ENCODE assay signal across 15 cellular contexts in the genomic region with DNA sequence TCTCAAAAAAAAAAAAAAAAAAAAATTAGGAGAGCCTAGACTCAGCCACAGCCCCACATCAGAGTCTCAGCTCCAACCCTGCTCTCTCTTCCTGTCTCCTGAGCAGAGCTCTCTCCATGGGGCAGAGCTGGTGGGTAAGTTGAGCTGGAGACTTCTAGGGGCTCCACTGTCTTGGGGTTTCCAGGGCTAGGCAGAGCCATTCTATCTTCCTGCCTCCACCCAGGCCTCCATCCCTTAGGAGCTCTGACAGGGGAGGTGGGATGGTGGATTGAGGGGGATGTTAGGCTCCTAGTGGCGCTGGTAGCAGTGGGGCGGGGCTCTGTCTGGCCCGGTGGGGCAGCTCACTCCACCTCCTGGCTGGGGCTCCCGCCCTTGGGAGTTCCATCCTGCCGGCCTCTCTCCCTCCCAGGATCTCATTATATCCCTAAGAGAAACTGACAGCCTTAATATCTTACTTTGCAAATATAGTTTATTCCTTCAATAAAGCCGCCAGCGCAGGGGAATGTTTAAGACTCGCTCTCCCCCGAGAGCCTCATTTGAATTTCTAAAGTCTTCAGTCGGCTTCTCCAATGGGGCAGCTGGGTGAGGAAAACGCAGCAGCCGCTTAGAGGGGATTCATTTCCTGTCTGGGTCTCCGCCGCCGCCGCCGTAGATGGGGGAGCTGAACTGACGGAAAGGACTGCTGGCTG. TPM values are rescaled to one million over a fixed set of nuclear protein-coding genes. Genes with fewer than 3 reads are reported as not detected.
DNase-seq lines count a peak whose midpoint lies in the region; ATAC-seq and TF ChIP-seq lines count a peak whose summit lies in the region.
"Had no signal": no experiment of that assay in that cellular context is flagged by ENCODE, and none has a peak within 500 bp of the region (broad histone marks: within the 10 kb centered on the region; RNA-seq: fewer than 3 reads in every experiment).

No MANE protein-coding gene starts in this region.

- H3K9me3 ChIP-seq in A673 (ENCODE audit: low read depth, low read length, poor library complexity, severe bottlenecking), result no peaks in the 10 kb centered on the region
- no peaks in the 10 kb centered on the region for H3K9me3 ChIP-seq in HUES6 (ENCODE audit: control insufficient read depth, insufficient read depth, low read depth, low read length)
- H3K9me3 ChIP-seq in mesodermal cell (ENCODE audit: control insufficient read depth, low read length), result no peaks in the 10 kb centered on the region
- no peaks in the 10 kb centered on the region for H3K9me3 ChIP-seq in gastroesophageal sphincter
- H3K9me3 ChIP-seq: HAP-1 had no signal

- H3K36me3 ChIP-seq in A673 (ENCODE audit: insufficient read depth, low read length, poor library complexity, severe bottlenecking), result no peaks in the 10 kb centered on the region
- no peaks in the 10 kb centered on the region for H3K36me3 ChIP-seq in HUES6 (ENCODE audit: control insufficient read depth, insufficient read depth, low read length)
- no peaks in the 10 kb centered on the region for H3K36me3 ChIP-seq in mesodermal cell (ENCODE audit: control insufficient read depth, insufficient read depth, low read length)
- H3K36me3 ChIP-seq in gastroesophageal sphincter, result no peaks in the 10 kb centered on the region
- H3K36me3 ChIP-seq: HAP-1 had no signal

- H3K9me3 Mint-ChIP-seq in brain, result peaks cover 0 to 2% (median 0%) of the 10 kb centered on the region in 5 experiments

- 5 to 6% methylated on average over 10 to 16 of the region's 18 CpGs for WGBS in mesodermal cell (ENCODE audit: insufficient coverage in 2 of 2), 2 experiments
- WGBS in gastroesophageal sphincter (ENCODE audit: low coverage in 1 of 2), 2 donors, result 6 to 17% methylated on average over 6 to 7 of the region's 18 CpGs

- CTCF ChIA-PET in A673 (lab: Charles Lee), result interaction anchor here (0.6 kb wide), 1 partner anchor 49 kb away, joined by 7 read pairs; no protein-coding TSS in a partner anchor

- H3K4me3 ChIP-seq in A673 (ENCODE audit: low read depth, low read length, poor library complexity, severe bottlenecking), result peak overlapping the region; percentile 19
- peak overlapping the region; percentile 41 for H3K4me3 ChIP-seq in HUES6 (ENCODE audit: low read depth, low read length)
- peak overlapping the region; percentile 9 for H3K4me3 ChIP-seq in mesodermal cell (ENCODE audit: extremely low read depth, insufficient read depth, low read length, poor library complexity, severe bottlenecking)
- H3K4me3 ChIP-seq in gastroesophageal sphincter, result peak overlapping the region in 1 of 2 donors; percentile 10
- H3K4me3 ChIP-seq: HAP-1 had no signal

- BruUV-seq in A673 (replicated peaks; lab: Mats Ljungman, UMichigan), result no TSS peak

- peak overlapping the region in 4 of 5 experiments; percentile 17 to 97 (median 88) for H3K27ac Mint-ChIP-seq in brain

- DNase-seq in A673 (ENCODE audit: low spot score), result peak; percentile 60
- DNase-seq in SKM-1 (lab: John Stamatoyannopoulos, UW; ENCODE audit: unreplicated experiment), result no peak
- DNase-seq: activated CD4-positive, alpha-beta T cell treated with anti-CD3 and anti-CD28 coated beads, Interleukin-2, amount 50 U/mL, for 48 hours; amygdala; NCI-H524; stimulated activated CD4-positive, alpha-beta T cell treated with anti-CD3 and anti-CD28 coated beads, Interleukin-15, amount 100 ng/mL, for 24 hours; SW 1271 had no signal

- ATAC-seq in gastroesophageal sphincter (no peak), GM21786 (IDR thresholded peaks at IDR 0.05; ENCODE audit: unreplicated experiment) (no peak), HG02759 (IDR thresholded peaks at IDR 0.05; ENCODE audit: unreplicated experiment) (no peak)

- TF ChIP-seq POLR2A in gastroesophageal sphincter (IDR thresholded peaks at IDR 0.05), result no peak

- H3K4me1 Mint-ChIP-seq in brain, result peaks cover 53% of the 10 kb centered on the region

- POLR2A ChIA-PET in A673 (lab: Charles Lee; ENCODE audit: low non-redundant PET), result no interaction called here

- H3K4me1 ChIP-seq in A673 (ENCODE audit: insufficient read depth, low read length, poor library complexity, severe bottlenecking) (peaks cover 27% of the 10 kb centered on the region), HUES6 (ENCODE audit: control insufficient read depth, insufficient read depth, low read length) (peaks cover 23% of the 10 kb centered on the region), mesodermal cell (ENCODE audit: control insufficient read depth, insufficient read depth, low read length, poor library complexity, severe bottlenecking) (peaks cover 8% of the 10 kb centered on the region), gastroesophageal sphincter (peaks cover 0 to 13% (median 4%) of the 10 kb centered on the region in 3 donors)
- H3K4me1 ChIP-seq: HAP-1 had no signal

- no peak overlapping the region for H3K9ac ChIP-seq in HUES6 (ENCODE audit: low read length)

- peak overlapping the region in 4 of 5 experiments; percentile 55 to 67 (median 66) for H3K4me3 Mint-ChIP-seq in brain

- H3K27me3 Mint-ChIP-seq in brain, result peaks cover 11% of the 10 kb centered on the region

- H3K27me3 ChIP-seq in A673 (replicated peaks; ENCODE audit: insufficient read depth, low read depth, low read length, poor library complexity) (no peaks in the 10 kb centered on the region), HUES6 (ENCODE audit: control insufficient read depth, insufficient read depth, low read length) (peaks cover 6% of the 10 kb centered on the region; the same call in 1 of the 2 replicates), gastroesophageal sphincter (peaks cover 7% of the 10 kb centered on the region)

- H3K27ac ChIP-seq in A673 (ENCODE audit: low read depth, low read length, poor library complexity, severe bottlenecking), result no peak overlapping the region
- no peak overlapping the region for H3K27ac ChIP-seq in HUES6 (ENCODE audit: low read depth, low read length)
- peak overlapping the region; percentile 36 for H3K27ac ChIP-seq in mesodermal cell (ENCODE audit: low read depth, low read length, severe bottlenecking)
- H3K27ac ChIP-seq in gastroesophageal sphincter, result peak overlapping the region in 1 of 4 donors; percentile 11
- H3K27ac ChIP-seq: C4-2B had no signal

- TF ChIP-seq EP300 in gastroesophageal sphincter (IDR thresholded peaks at IDR 0.05), result no peak

- intact Hi-C loops in A673 (cut with micrococcal nuclease; ENCODE audit: unreplicated experiment), result no loop called here

- no peaks in the 10 kb centered on the region for H3K36me3 Mint-ChIP-seq in brain

- TF ChIP-seq CTCF in A673 (conservative IDR thresholded peaks at IDR 0.05; ENCODE audit: low read depth, low read length), result no peak
- no peak for TF ChIP-seq CTCF in brain (conservative IDR thresholded peaks at IDR 0.05)
- no peak for TF ChIP-seq CTCF in gastroesophageal sphincter (IDR thresholded peaks at IDR 0.05)

RNA-seq across cellular contexts. Expression of gene C1QL1, which starts 19.2 kb away (rescaled TPM):
- total RNA-seq in A673 (2021), result 8.6 and 10.8 TPM in 2 replicates
- polyA plus RNA-seq in brain (ENCODE audit: insufficient read depth, low read depth, low replicate concordance), result 47.6 TPM
- 1.4 TPM for polyA plus RNA-seq in mesodermal cell (2013, experiment 1 of 2)
- polyA plus RNA-seq in mesodermal cell (2013, experiment 2 of 2), result 1.5 TPM
- 1 to 10 TPM; 4.1 to 7.1 (median 5.0) TPM for total RNA-seq in gastroesophageal sphincter

RNA-seq across cellular contexts. Expression of gene KIF18B, which starts 39.8 kb away (rescaled TPM):
- total RNA-seq in A673 (2021) (49.4 and 54.3 TPM in 2 replicates), gastroesophageal sphincter (under 1 TPM in 3 of 4 donors, not detected in 1; 0.08 to 0.35 (median 0.27) TPM)
- 10.9 TPM for polyA plus RNA-seq in brain (ENCODE audit: insufficient read depth, low read depth, low replicate concordance)
- polyA plus RNA-seq in mesodermal cell (2013, experiment 1 of 2), result 18.7 TPM
- 19.9 TPM for polyA plus RNA-seq in mesodermal cell (2013, experiment 2 of 2)

Comparison
In these comparisons a context has a peak if more than half of its experiments do, and no peak if none do; other contexts are left out.
1. RNA of gene KIF18B, which starts 39.8 kb away (total RNA-seq): 49.4 to 54.3 TPM in A673; 0.08 to 0.35 TPM in gastroesophageal sphincter; every median in the first group is over 10 times any median in the second.